21 cellular contexts compared by ENCODE assay signal in genomic region chr2:233089851-233090250, GRCh38. TPM values are rescaled to one million over a fixed set of nuclear protein-coding genes. Genes with fewer than 3 reads are reported as not detected.
"Had no signal": no experiment of that assay in that cellular context is flagged by ENCODE, and none has a peak within 500 bp of the region (broad histone marks: within the 10 kb centered on the region; RNA-seq: fewer than 3 reads in every experiment).

No MANE protein-coding gene starts in this region.

- H3K27ac Mint-ChIP-seq: nephron had no signal

- H3K4me3 Mint-ChIP-seq: activated naive CD8-positive, alpha-beta T cell treated with anti-CD3 and anti-CD28 coated beads, Interleukin-2, amount 50 U/mL, for 24 hours; nephron had no signal

- ATAC-seq: activated naive CD8-positive, alpha-beta T cell treated with anti-CD3 and anti-CD28 coated beads, Interleukin-2, amount 50 U/mL, for 24 hours; gastroesophageal sphincter; heart right ventricle; left lung; SK-N-SH treated with all-trans-retinoic acid at 6 μM for 48 hours had no signal

- H3K36me3 ChIP-seq: breast epithelium, gastroesophageal sphincter, left lung, prostate gland, thyroid gland had no signal

- H3K9me3 ChIP-seq: breast epithelium, gastroesophageal sphincter, heart right ventricle, left lung, prostate gland, thyroid gland had no signal

- H3K27me3 ChIP-seq: breast epithelium, dorsolateral prefrontal cortex, left lung, thyroid gland had no signal

- H3K9me3 Mint-ChIP-seq: activated naive CD8-positive, alpha-beta T cell treated with anti-CD3 and anti-CD28 coated beads, Interleukin-2, amount 50 U/mL, for 24 hours; nephron had no signal

- H3K4me1 ChIP-seq: breast epithelium, gastroesophageal sphincter, prostate gland, thyroid gland had no signal

- H3K4me3 ChIP-seq: breast epithelium, dorsolateral prefrontal cortex, gastroesophageal sphincter, heart right ventricle, left lung, prostate gland, thyroid gland had no signal

- H3K27me3 Mint-ChIP-seq: activated naive CD8-positive, alpha-beta T cell treated with anti-CD3 and anti-CD28 coated beads, Interleukin-2, amount 50 U/mL, for 24 hours had no signal

- H3K27ac ChIP-seq: breast epithelium, gastroesophageal sphincter, left lung, prostate gland, thyroid gland, VCaP had no signal

- DNase-seq: activated CD4-positive, alpha-beta T cell treated with anti-CD3 and anti-CD28 coated beads, Interleukin-2, amount 50 U/mL, for 48 hours; activated naive CD4-positive, alpha-beta T cell; activated naive CD8-positive, alpha-beta T cell treated with anti-CD3 and anti-CD28 coated beads, Interleukin-2, amount 50 U/mL, for 24 hours; heart right ventricle; left lung; mammary epithelial cell; stimulated activated CD4-positive, alpha-beta T cell treated with anti-CD3 and anti-CD28 coated beads, Interleukin-1b, Interleukin-23, amount 100 ng/mL, for 48 hours; T-helper 1 cell; thyroid gland had no signal

RNA-seq across cellular contexts. Expression of gene NEU2, which starts 57.4 kb away (rescaled TPM):
- total RNA-seq: aorta, breast epithelium, chondrocyte, dorsolateral prefrontal cortex, gastroesophageal sphincter, heart right ventricle, left lung, mammary epithelial cell, mucosa of gallbladder, omental fat pad, prostate gland, thyroid gland had no signal
- polyA plus RNA-seq: aorta, esophagus, heart right ventricle, mammary epithelial cell had no signal
